Comparison of ENCODE assay signal across 18 cellular contexts in genomic region chr17:48930435-48930873, GRCh38. TPM values are rescaled to one million over a fixed set of nuclear protein-coding genes. Genes with fewer than 3 reads are reported as not detected.
A peak's percentile ranks its signal among the peaks of the same experiment; 100 is the strongest.
DNase-seq lines count a peak whose midpoint lies in the region; ATAC-seq, FAIRE-seq and TF ChIP-seq lines count a peak whose summit lies in the region.
"Had no signal": no experiment of that assay in that cellular context is flagged by ENCODE, and none has a peak within 500 bp of the region (broad histone marks: within the 10 kb centered on the region; RNA-seq: fewer than 3 reads in every experiment).

No MANE protein-coding gene starts in this region.

- DNase-seq in activated naive CD4-positive, alpha-beta T cell treated with anti-CD3 and anti-CD28 coated beads, Interleukin-2, amount 10 ng/mL, durations not matched to agents 7 days and 5 days, result no peak
- DNase-seq in SK-N-MC (ENCODE audit: low read depth, low spot score) (no peak), endothelial cell of umbilical vein (ENCODE audit: low read depth, low spot score) (no peak), islet precursor cell (no peak), NCI-H510A treated with DMSO at 0.1 percent for 48 hours (lab: John Stamatoyannopoulos, UW) (no peak), SKM-1 treated with dmso at 0.1 percent for 144 hours (lab: John Stamatoyannopoulos, UW; ENCODE audit: unreplicated experiment) (no peak)
- DNase-seq in stimulated activated naive B cell treated with anti-CD40 and anti-IgM and Interleukin-4, amounts not matched to agents 10 μg/mL and 1 μg/mL and 100 μg/mL, for 72 hours, result no peak
- DNase-seq: activated CD8-positive, alpha-beta memory T cell treated with anti-CD3 and anti-CD28 coated beads, Interleukin-2, amount 50 U/mL, for 48 hours; caudate nucleus; head of caudate nucleus; NCI-H510A; right cardiac atrium; stimulated activated CD4-positive, alpha-beta T cell treated with anti-CD3 and anti-CD28 coated beads, Interleukin-1b, Interleukin-23, amount 100 ng/mL, for 48 hours; T-helper 1 cell had no signal

- no peak for FAIRE-seq in endothelial cell of umbilical vein (lab: Jason Lieb, UNC)
- FAIRE-seq: islet of Langerhans had no signal

- no peak overlapping the region for H3K4me2 ChIP-seq in endothelial cell of umbilical vein (ENCODE audit: insufficient read depth, low read length)

- no peaks in the 10 kb centered on the region for H3K27me3 Mint-ChIP-seq in activated naive CD4-positive, alpha-beta T cell treated with anti-CD3 and anti-CD28 coated beads, Interleukin-2, amount 50 U/mL, for 24 hours
- H3K27me3 Mint-ChIP-seq in activated naive CD4-positive, alpha-beta T cell treated with anti-CD3 and anti-CD28 coated beads, Interleukin-2, amount 10 ng/mL, durations not matched to agents 7 days and 5 days, result no peaks in the 10 kb centered on the region
- H3K27me3 Mint-ChIP-seq in stimulated activated naive B cell treated with anti-CD40 and anti-IgM and Interleukin-4, amounts not matched to agents 10 μg/mL and 1 μg/mL and 100 μg/mL, for 72 hours, result no peaks in the 10 kb centered on the region

- H3K36me3 Mint-ChIP-seq in activated naive CD4-positive, alpha-beta T cell treated with anti-CD3 and anti-CD28 coated beads, Interleukin-2, amount 50 U/mL, for 24 hours, result peaks cover 13% of the 10 kb centered on the region
- peaks cover 61% of the 10 kb centered on the region for H3K36me3 Mint-ChIP-seq in activated naive CD4-positive, alpha-beta T cell treated with anti-CD3 and anti-CD28 coated beads, Interleukin-2, amount 10 ng/mL, durations not matched to agents 7 days and 5 days
- H3K36me3 Mint-ChIP-seq in stimulated activated naive B cell treated with anti-CD40 and anti-IgM and Interleukin-4, amounts not matched to agents 10 μg/mL and 1 μg/mL and 100 μg/mL, for 72 hours, result peaks cover 44 to 76% of the 10 kb centered on the region in 2 donors

- H3K4me3 ChIP-seq in SK-N-MC, result no peak overlapping the region
- no peak overlapping the region for H3K4me3 ChIP-seq in endothelial cell of umbilical vein (replicated peaks in 1 of 3; ENCODE audit: insufficient read depth in 1 of 3, low read depth in 1 of 3, low read length in 3 of 3)
- H3K4me3 ChIP-seq: suprapubic skin had no signal

- TF ChIP-seq CTCF in endothelial cell of umbilical vein (IDR thresholded peaks at IDR 0.05; ENCODE audit: extremely low read depth in 1 of 2, insufficient read depth in 1 of 2, low read depth in 1 of 2, low read length in 2 of 2), result no peak

- no peaks in the 10 kb centered on the region for H3K9me3 Mint-ChIP-seq in activated naive CD4-positive, alpha-beta T cell treated with anti-CD3 and anti-CD28 coated beads, Interleukin-2, amount 50 U/mL, for 24 hours
- no peaks in the 10 kb centered on the region for H3K9me3 Mint-ChIP-seq in activated naive CD4-positive, alpha-beta T cell treated with anti-CD3 and anti-CD28 coated beads, Interleukin-2, amount 10 ng/mL, durations not matched to agents 7 days and 5 days
- peaks cover 0 to 1% of the 10 kb centered on the region in 2 donors for H3K9me3 Mint-ChIP-seq in stimulated activated naive B cell treated with anti-CD40 and anti-IgM and Interleukin-4, amounts not matched to agents 10 μg/mL and 1 μg/mL and 100 μg/mL, for 72 hours

- no TSS peak for BruUV-seq in endothelial cell of umbilical vein (replicated peaks; lab: Mats Ljungman, UMichigan)

- H3K9me1 ChIP-seq in endothelial cell of umbilical vein (replicated peaks; ENCODE audit: control insufficient read depth, extremely low read depth, insufficient read depth, low read length), result no peaks in the 10 kb centered on the region

- no peak overlapping the region for H3K9ac ChIP-seq in SK-N-MC (ENCODE audit: insufficient read length)
- no peak overlapping the region for H3K9ac ChIP-seq in endothelial cell of umbilical vein (replicated peaks; ENCODE audit: extremely low read depth, insufficient read depth, low read length)

- dilution Hi-C loops in endothelial cell of umbilical vein (cut with MboI; ENCODE audit: extremely low pct_ligation_motif_present, low sequenced_read_pairs), result no loop called here

- POLR2A ChIA-PET in endothelial cell of umbilical vein (lab: Charles Lee), result interaction anchor here (1.2 kb wide), 1 partner anchor 10 kb away, joined by 4 read pairs; no protein-coding TSS in a partner anchor

- H3K27me3 ChIP-seq in endothelial cell of umbilical vein (ENCODE audit: control insufficient read depth in 2 of 2, insufficient read depth in 2 of 2, low read length in 2 of 2), result no peaks in the 10 kb centered on the region
- H3K27me3 ChIP-seq: suprapubic skin had no signal

- H3K4me1 ChIP-seq in endothelial cell of umbilical vein (ENCODE audit: control insufficient read depth, extremely low read depth, insufficient read depth, low read length), result peaks cover 3% of the 10 kb centered on the region

- CTCF ChIA-PET in activated naive CD4-positive, alpha-beta T cell treated with anti-CD3 and anti-CD28 coated beads, Interleukin-2, amount 10 ng/mL, durations not matched to agents 7 days and 5 days (lab: Charles Lee), result interaction anchor here (0.7 to 1.5 kb wide), 2 partner anchors 46 to 51 kb away, joined by 3 to 4 read pairs; no protein-coding TSS in a partner anchor
- CTCF ChIA-PET in endothelial cell of umbilical vein (lab: Charles Lee), result interaction anchor here (0.8 to 3.5 kb wide), 5 partner anchors 46 to 105 kb away, joined by 3 to 30 read pairs (median 6); no protein-coding TSS in a partner anchor

- intact Hi-C loops in endothelial cell of umbilical vein (cut with micrococcal nuclease), result no loop called here

- H3K9me3 ChIP-seq in SK-N-MC (ENCODE audit: low read depth, low read length) (no peaks in the 10 kb centered on the region), endothelial cell of umbilical vein (replicated peaks; ENCODE audit: control insufficient read depth, insufficient read depth, low read length) (no peaks in the 10 kb centered on the region)
- H3K9me3 ChIP-seq: suprapubic skin had no signal

- no peak for TF ChIP-seq POLR2A in endothelial cell of umbilical vein (IDR thresholded peaks at IDR 0.05; ENCODE audit: low read depth, low read length)

- H3K27ac ChIP-seq in SK-N-MC, result peak overlapping the region; percentile 69; the same call in 1 of the 2 replicates
- no peak overlapping the region for H3K27ac ChIP-seq in endothelial cell of umbilical vein (ENCODE audit: insufficient read depth, low read depth, low read length)
- H3K27ac ChIP-seq: suprapubic skin had no signal

- peak overlapping the region; percentile 65 for H3K27ac Mint-ChIP-seq in activated naive CD4-positive, alpha-beta T cell treated with anti-CD3 and anti-CD28 coated beads, Interleukin-2, amount 50 U/mL, for 24 hours
- no peak overlapping the region for H3K27ac Mint-ChIP-seq in activated naive CD4-positive, alpha-beta T cell treated with anti-CD3 and anti-CD28 coated beads, Interleukin-2, amount 10 ng/mL, durations not matched to agents 7 days and 5 days
- H3K27ac Mint-ChIP-seq in stimulated activated naive B cell treated with anti-CD40 and anti-IgM and Interleukin-4, amounts not matched to agents 10 μg/mL and 1 μg/mL and 100 μg/mL, for 72 hours, result peak overlapping the region; percentile 89

- peak in 1 of 2 donors; percentile 27 for ATAC-seq in stimulated activated naive B cell treated with anti-CD40 and anti-IgM and Interleukin-4, amounts not matched to agents 10 μg/mL and 1 μg/mL and 100 μg/mL, for 72 hours (replicated peaks)
- ATAC-seq: right cardiac atrium had no signal

- H3K4me3 Mint-ChIP-seq in activated naive CD4-positive, alpha-beta T cell treated with anti-CD3 and anti-CD28 coated beads, Interleukin-2, amount 50 U/mL, for 24 hours, result no peak overlapping the region
- H3K4me3 Mint-ChIP-seq in activated naive CD4-positive, alpha-beta T cell treated with anti-CD3 and anti-CD28 coated beads, Interleukin-2, amount 10 ng/mL, durations not matched to agents 7 days and 5 days, result no peak overlapping the region
- H3K4me3 Mint-ChIP-seq in stimulated activated naive B cell treated with anti-CD40 and anti-IgM and Interleukin-4, amounts not matched to agents 10 μg/mL and 1 μg/mL and 100 μg/mL, for 72 hours, result no peak overlapping the region

- peaks cover 6% of the 10 kb centered on the region for H3K4me1 Mint-ChIP-seq in activated naive CD4-positive, alpha-beta T cell treated with anti-CD3 and anti-CD28 coated beads, Interleukin-2, amount 50 U/mL, for 24 hours
- no peaks in the 10 kb centered on the region for H3K4me1 Mint-ChIP-seq in activated naive CD4-positive, alpha-beta T cell treated with anti-CD3 and anti-CD28 coated beads, Interleukin-2, amount 10 ng/mL, durations not matched to agents 7 days and 5 days
- peaks cover 16 to 45% of the 10 kb centered on the region in 2 donors for H3K4me1 Mint-ChIP-seq in stimulated activated naive B cell treated with anti-CD40 and anti-IgM and Interleukin-4, amounts not matched to agents 10 μg/mL and 1 μg/mL and 100 μg/mL, for 72 hours

- H3K36me3 ChIP-seq in SK-N-MC (ENCODE audit: insufficient read depth, low read length) (peaks cover 94% of the 10 kb centered on the region), endothelial cell of umbilical vein (ENCODE audit: control insufficient read depth in 2 of 2, extremely low read depth in 1 of 2, insufficient read depth in 2 of 2, low read length in 2 of 2) (peaks cover 32 to 45% of the 10 kb centered on the region in 2 experiments)

- H2AFZ ChIP-seq in endothelial cell of umbilical vein (ENCODE audit: low read depth, low read length), result no peak overlapping the region

- H4K20me1 ChIP-seq in endothelial cell of umbilical vein (replicated peaks; ENCODE audit: control insufficient read depth, extremely low read depth, insufficient read depth, low read length), result no peaks in the 10 kb centered on the region

- H3K79me2 ChIP-seq in endothelial cell of umbilical vein (ENCODE audit: control insufficient read depth, insufficient read depth, low read length), result peaks cover 2% of the 10 kb centered on the region

RNA-seq across cellular contexts. Expression of gene SNF8, which starts 14.2 kb away (rescaled TPM):
- total RNA-seq in endothelial cell of umbilical vein, result 166 and 173 TPM in 2 replicates
- polyA plus RNA-seq in endothelial cell of umbilical vein, result 176 and 194 TPM in 2 replicates
- polyA plus RNA-seq in endothelial cell of umbilical vein (2011; cell fraction: cytosol; rRNA removed), result 179 and 209 TPM in 2 replicates
- 94.3 and 101 TPM in 2 replicates for polyA plus RNA-seq in endothelial cell of umbilical vein (2011; cell fraction: nucleus; rRNA removed)
- polyA plus RNA-seq in endothelial cell of umbilical vein (2012), result 145 and 159 TPM in 2 replicates
- 95.6 and 113 TPM in 2 replicates for polyA minus RNA-seq in endothelial cell of umbilical vein
- polyA minus RNA-seq in endothelial cell of umbilical vein (2011; cell fraction: cytosol; rRNA and poly(A)+ RNA removed), result 67.4 TPM
- 22.8 and 28.7 TPM in 2 replicates for polyA minus RNA-seq in endothelial cell of umbilical vein (2011; cell fraction: nucleus; rRNA and poly(A)+ RNA removed)

RNA-seq across cellular contexts. Expression of gene UBE2Z, which starts 22.2 kb away (rescaled TPM):
- 95.1 and 104 TPM in 2 replicates for total RNA-seq in endothelial cell of umbilical vein
- polyA plus RNA-seq in endothelial cell of umbilical vein, result 106 and 117 TPM in 2 replicates
- 92.0 and 94.7 TPM in 2 replicates for polyA plus RNA-seq in endothelial cell of umbilical vein (2011; cell fraction: cytosol; rRNA removed)
- 125 TPM in 2 replicates for polyA plus RNA-seq in endothelial cell of umbilical vein (2011; cell fraction: nucleus; rRNA removed)
- 74.8 and 88.4 TPM in 2 replicates for polyA plus RNA-seq in endothelial cell of umbilical vein (2012)
- polyA minus RNA-seq in endothelial cell of umbilical vein, result 155 and 165 TPM in 2 replicates
- polyA minus RNA-seq in endothelial cell of umbilical vein (2011; cell fraction: cytosol; rRNA and poly(A)+ RNA removed), result 81.9 TPM
- polyA minus RNA-seq in endothelial cell of umbilical vein (2011; cell fraction: nucleus; rRNA and poly(A)+ RNA removed), result 65.4 and 103 TPM in 2 replicates

RNA-seq across cellular contexts. Expression of gene ATP5MC1, which starts 37.9 kb away (rescaled TPM):
- 93.8 and 95.1 TPM in 2 replicates for total RNA-seq in endothelial cell of umbilical vein
- 704 and 802 TPM in 2 replicates for polyA plus RNA-seq in endothelial cell of umbilical vein
- 372 and 482 TPM in 2 replicates for polyA plus RNA-seq in endothelial cell of umbilical vein (2011; cell fraction: cytosol; rRNA removed)
- polyA plus RNA-seq in endothelial cell of umbilical vein (2011; cell fraction: nucleus; rRNA removed), result 124 and 142 TPM in 2 replicates
- polyA plus RNA-seq in endothelial cell of umbilical vein (2012), result 203 and 212 TPM in 2 replicates
- polyA minus RNA-seq in endothelial cell of umbilical vein, result 151 and 152 TPM in 2 replicates
- polyA minus RNA-seq in endothelial cell of umbilical vein (2011; cell fraction: cytosol; rRNA and poly(A)+ RNA removed), result 85.4 TPM
- 19.4 and 23.7 TPM in 2 replicates for polyA minus RNA-seq in endothelial cell of umbilical vein (2011; cell fraction: nucleus; rRNA and poly(A)+ RNA removed)

RNA-seq across cellular contexts. Expression of gene GIP, which starts 37.9 kb away (rescaled TPM):
- total RNA-seq in endothelial cell of umbilical vein, result not detected in 2 replicates
- not detected in 2 replicates for polyA plus RNA-seq in endothelial cell of umbilical vein
- polyA plus RNA-seq in endothelial cell of umbilical vein (2011; cell fraction: cytosol; rRNA removed), result not detected in 2 replicates
- not detected in 2 replicates for polyA plus RNA-seq in endothelial cell of umbilical vein (2011; cell fraction: nucleus; rRNA removed)
- polyA plus RNA-seq in endothelial cell of umbilical vein (2012), result not detected in 2 replicates
- not detected in 2 replicates for polyA minus RNA-seq in endothelial cell of umbilical vein
- polyA minus RNA-seq in endothelial cell of umbilical vein (2011; cell fraction: cytosol; rRNA and poly(A)+ RNA removed), result not detected
- polyA minus RNA-seq in endothelial cell of umbilical vein (2011; cell fraction: nucleus; rRNA and poly(A)+ RNA removed), result not detected in 2 replicates
- total RNA-seq: H4, right cardiac atrium, suprapubic skin had no signal
- polyA plus RNA-seq: right cardiac atrium had no signal
